Comparison of ENCODE assay signal across 18 cellular contexts in the genomic region with DNA sequence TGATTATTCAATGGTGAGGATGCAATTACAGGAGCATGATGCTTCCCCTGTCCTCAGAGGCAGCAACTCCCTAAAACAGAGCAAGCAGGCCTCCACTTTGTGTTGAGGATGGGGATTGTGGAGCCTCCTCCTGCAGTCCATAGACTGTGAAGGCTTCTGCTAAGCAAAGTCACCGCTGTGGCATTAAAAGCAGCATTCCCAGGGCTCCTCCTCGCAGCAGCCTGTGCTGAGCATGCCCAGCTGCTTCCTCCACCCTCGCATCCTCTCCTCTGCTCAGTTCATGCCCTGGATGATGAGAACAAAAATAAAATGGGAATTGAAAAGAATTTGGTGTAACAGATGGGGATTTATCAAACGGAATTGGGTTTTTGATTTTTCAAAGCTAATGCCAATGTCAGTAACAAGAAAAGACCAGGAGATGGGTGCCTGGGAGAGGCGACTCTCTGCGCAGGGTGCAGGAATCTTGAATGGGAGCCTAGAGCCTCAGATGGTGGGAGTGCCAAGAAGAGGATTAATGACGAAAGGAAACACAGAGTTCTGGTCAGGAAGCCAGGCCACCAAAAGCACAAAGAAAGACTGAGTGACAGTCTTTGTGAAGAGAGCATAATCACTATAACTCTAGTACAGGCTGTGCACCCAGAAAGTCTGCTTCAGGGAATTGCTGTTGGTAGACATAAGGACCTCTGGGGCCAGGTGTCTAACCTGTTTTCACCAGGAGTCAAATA.
DNase-seq lines count a peak whose midpoint lies in the region; ATAC-seq and TF ChIP-seq lines count a peak whose summit lies in the region.
"Had no signal": no experiment of that assay in that cellular context is flagged by ENCODE, and none has a peak within 500 bp of the region (broad histone marks: within the 10 kb centered on the region; RNA-seq: fewer than 3 reads in every experiment).

No MANE protein-coding gene starts in this region.

- H3K27me3 ChIP-seq in osteoblast (ENCODE audit: insufficient read depth, low read length) = no peaks in the 10 kb centered on the region
- H3K27me3 ChIP-seq: neutrophil, Peyer's patch had no signal

- H3K9me3 ChIP-seq in osteoblast (ENCODE audit: low read depth, low read length) = no peaks in the 10 kb centered on the region
- H3K9me3 ChIP-seq: A549, neutrophil, Peyer's patch had no signal

- H3K79me2 ChIP-seq in osteoblast (ENCODE audit: insufficient read depth, low read length) = no peaks in the 10 kb centered on the region

- DNase-seq in AG08396 (ENCODE audit: low spot score) (peak; percentile 7), globus pallidus (ENCODE audit: low spot score) (peak; percentile 51), osteoblast (ENCODE audit: insufficient read length, low spot score, missing footprints) (no peak), NCI-H1930 (lab: John Stamatoyannopoulos, UW) (no peak), epidermal melanocyte (ENCODE audit: insufficient read length, low spot score) (no peak), NCI-H1436 (lab: John Stamatoyannopoulos, UW) (no peak)
- DNase-seq: mammary epithelial cell; NCI-H2107; Peyer's patch; stimulated activated CD4-positive, alpha-beta T cell treated with anti-CD3 and anti-CD28 coated beads, Interleukin-4, amount 100 ng/mL, for 24 hours; SW 1271; trophoblast cell had no signal

- peak; percentile 78 for ATAC-seq in SK-N-SH treated with all-trans-retinoic acid at 6 μM for 48 hours
- no peak for ATAC-seq in GM19455 (IDR thresholded peaks at IDR 0.05; ENCODE audit: unreplicated experiment)
- ATAC-seq: A549, HCT116 had no signal

- TF ChIP-seq CTCF in osteoblast (IDR thresholded peaks at IDR 0.05; ENCODE audit: extremely low read depth, low read depth, low read length) = no peak

- H3K4me3 ChIP-seq in osteoblast (ENCODE audit: insufficient read depth, low read length) = no peak overlapping the region
- H3K4me3 ChIP-seq: A549, coronary artery, Peyer's patch had no signal

- H2AFZ ChIP-seq in osteoblast (ENCODE audit: low read length) = peak overlapping the region; percentile 15

- no peak overlapping the region for H3K27ac ChIP-seq in osteoblast (ENCODE audit: low read depth, low read length)
- H3K27ac ChIP-seq: A549, coronary artery, neutrophil, Peyer's patch had no signal

- no peaks in the 10 kb centered on the region for H4K20me1 ChIP-seq in osteoblast (ENCODE audit: insufficient read depth, low read length)

- no peaks in the 10 kb centered on the region for H3K36me3 ChIP-seq in osteoblast (ENCODE audit: insufficient read depth, low read length)
- H3K36me3 ChIP-seq: neutrophil, Peyer's patch had no signal

- H3K4me1 ChIP-seq in osteoblast (ENCODE audit: insufficient read depth, low read length) = peaks cover 4% of the 10 kb centered on the region
- H3K4me1 ChIP-seq: A549, Peyer's patch had no signal

- H3K4me2 ChIP-seq in osteoblast (ENCODE audit: insufficient read depth, low read length) = peak overlapping the region; percentile 14
- H3K4me2 ChIP-seq: A549 had no signal

TF ChIP-seq in SK-N-SH treated with all-trans-retinoic acid at 6 μM for 48 hours, 23 proteins besides CTCF, POLR2A, EP300 and RAD21:
- TF ChIP-seq ESRRG (CRISPR knock-in tag; IDR thresholded peaks at IDR 0.05) (no peak), RARB (CRISPR knock-in tag; IDR thresholded peaks at IDR 0.05) (no peak), OSR1 (CRISPR knock-in tag; IDR thresholded peaks at IDR 0.05) (no peak), TOX (CRISPR knock-in tag; IDR thresholded peaks at IDR 0.05; ENCODE audit: borderline replicate concordance) (no peak), BACH2 (CRISPR knock-in tag; IDR thresholded peaks at IDR 0.05; ENCODE audit: borderline replicate concordance) (no peak), TCF4 (CRISPR knock-in tag; IDR thresholded peaks at IDR 0.05; ENCODE audit: borderline replicate concordance) (no peak)
- TF ChIP-seq, protein P1, sequence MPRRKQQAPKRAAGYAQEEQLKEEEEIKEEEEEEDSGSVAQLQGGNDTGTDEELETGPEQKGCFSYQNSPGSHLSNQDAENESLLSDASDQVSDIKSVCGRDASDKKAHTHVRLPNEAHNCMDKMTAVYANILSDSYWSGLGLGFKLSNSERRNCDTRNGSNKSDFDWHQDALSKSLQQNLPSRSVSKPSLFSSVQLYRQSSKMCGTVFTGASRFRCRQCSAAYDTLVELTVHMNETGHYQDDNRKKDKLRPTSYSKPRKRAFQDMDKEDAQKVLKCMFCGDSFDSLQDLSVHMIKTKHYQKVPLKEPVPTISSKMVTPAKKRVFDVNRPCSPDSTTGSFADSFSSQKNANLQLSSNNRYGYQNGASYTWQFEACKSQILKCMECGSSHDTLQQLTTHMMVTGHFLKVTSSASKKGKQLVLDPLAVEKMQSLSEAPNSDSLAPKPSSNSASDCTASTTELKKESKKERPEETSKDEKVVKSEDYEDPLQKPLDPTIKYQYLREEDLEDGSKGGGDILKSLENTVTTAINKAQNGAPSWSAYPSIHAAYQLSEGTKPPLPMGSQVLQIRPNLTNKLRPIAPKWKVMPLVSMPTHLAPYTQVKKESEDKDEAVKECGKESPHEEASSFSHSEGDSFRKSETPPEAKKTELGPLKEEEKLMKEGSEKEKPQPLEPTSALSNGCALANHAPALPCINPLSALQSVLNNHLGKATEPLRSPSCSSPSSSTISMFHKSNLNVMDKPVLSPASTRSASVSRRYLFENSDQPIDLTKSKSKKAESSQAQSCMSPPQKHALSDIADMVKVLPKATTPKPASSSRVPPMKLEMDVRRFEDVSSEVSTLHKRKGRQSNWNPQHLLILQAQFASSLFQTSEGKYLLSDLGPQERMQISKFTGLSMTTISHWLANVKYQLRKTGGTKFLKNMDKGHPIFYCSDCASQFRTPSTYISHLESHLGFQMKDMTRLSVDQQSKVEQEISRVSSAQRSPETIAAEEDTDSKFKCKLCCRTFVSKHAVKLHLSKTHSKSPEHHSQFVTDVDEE (CRISPR knock-in tag; IDR thresholded peaks at IDR 0.05) = no peak
- TF ChIP-seq, protein P2, sequence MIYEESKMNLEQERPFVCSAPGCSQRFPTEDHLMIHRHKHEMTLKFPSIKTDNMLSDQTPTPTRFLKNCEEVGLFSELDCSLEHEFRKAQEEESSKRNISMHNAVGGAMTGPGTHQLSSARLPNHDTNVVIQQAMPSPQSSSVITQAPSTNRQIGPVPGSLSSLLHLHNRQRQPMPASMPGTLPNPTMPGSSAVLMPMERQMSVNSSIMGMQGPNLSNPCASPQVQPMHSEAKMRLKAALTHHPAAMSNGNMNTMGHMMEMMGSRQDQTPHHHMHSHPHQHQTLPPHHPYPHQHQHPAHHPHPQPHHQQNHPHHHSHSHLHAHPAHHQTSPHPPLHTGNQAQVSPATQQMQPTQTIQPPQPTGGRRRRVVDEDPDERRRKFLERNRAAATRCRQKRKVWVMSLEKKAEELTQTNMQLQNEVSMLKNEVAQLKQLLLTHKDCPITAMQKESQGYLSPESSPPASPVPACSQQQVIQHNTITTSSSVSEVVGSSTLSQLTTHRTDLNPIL (CRISPR knock-in tag; IDR thresholded peaks at IDR 0.05; ENCODE audit: low read depth) = no peak
TF ChIP-seq in SK-N-SH treated with all-trans-retinoic acid at 6 μM for 48 hours: peak in this region for 0.

Comparison
In these comparisons a context has a peak if more than half of its experiments do, and no peak if none do; other contexts are left out.
1. DNase-seq: peak in AG08396 (single experiment) and globus pallidus (single experiment); none in osteoblast (single experiment), NCI-H1930 (0 of 2), epidermal melanocyte (single experiment) and NCI-H1436 (single experiment).